ENCODE assay signal across 22 cellular contexts in genomic region chrX:153628665-153629064, GRCh38. TPM values are rescaled to one million over a fixed set of nuclear protein-coding genes. Genes with fewer than 3 reads are reported as not detected.
A peak's percentile ranks its signal among the peaks of the same experiment; 100 is the strongest.
DNase-seq lines count a peak whose midpoint lies in the region; ATAC-seq and TF ChIP-seq lines count a peak whose summit lies in the region.
"Had no signal": no experiment of that assay in that cellular context is flagged by ENCODE, and none has a peak within 500 bp of the region (broad histone marks: within the 10 kb centered on the region; RNA-seq: fewer than 3 reads in every experiment).

No MANE protein-coding gene starts in this region.

- no peak overlapping the region for H3K27ac Mint-ChIP-seq in CD14-positive monocyte
- no peak overlapping the region for H3K27ac Mint-ChIP-seq in chondrocyte (ENCODE audit: unreplicated experiment)
- H3K27ac Mint-ChIP-seq: CD4-positive, alpha-beta memory T cell had no signal

- H3K4me1 Mint-ChIP-seq in CD14-positive monocyte (no peaks in the 10 kb centered on the region), chondrocyte (ENCODE audit: low read depth) (peaks cover 4% of the 10 kb centered on the region)
- H3K4me1 Mint-ChIP-seq: CD4-positive, alpha-beta memory T cell had no signal

- no peaks in the 10 kb centered on the region for H3K9me3 ChIP-seq in right lobe of liver
- H3K9me3 ChIP-seq: Caco-2 had no signal

- H3K9me3 Mint-ChIP-seq in CD14-positive monocyte (peaks cover 0 to 21% (median 10%) of the 10 kb centered on the region in 7 donors), chondrocyte (ENCODE audit: low read depth) (peaks cover 12% of the 10 kb centered on the region)

- DNase-seq in CD14-positive monocyte (ENCODE audit: low spot score) (peak; percentile 14), chondrocyte (ENCODE audit: low spot score) (peak; percentile 77), right lobe of liver (peak in 2 of 3 donors; percentile 16 to 54), sciatic nerve (ENCODE audit: low spot score) (peak; percentile 36), NCI-H446 treated with DMSO at 0.1 percent for 48 hours (lab: John Stamatoyannopoulos, UW) (no peak)
- DNase-seq in stimulated activated CD8-positive, alpha-beta memory T cell treated with anti-CD3 and anti-CD28 coated beads, Interleukin-4, amount 100 ng/mL, for 48 hours: no peak
- DNase-seq: Caco-2; CD4-positive, alpha-beta memory T cell; DMS 273 treated with DMSO at 0.1 percent for 48 hours; DND-41; KBM-7; NCI-H1105; NCI-H2029 treated with DMSO at 0.1 percent for 48 hours; NCI-H2171 treated with DMSO at 0.1 percent for 48 hours; NCI-H526 treated with DMSO at 0.1 percent for 48 hours; OCI-M1; SW 1271 had no signal

- TF ChIP-seq POLR2A in right lobe of liver (IDR thresholded peaks at IDR 0.05): no peak

- TF ChIP-seq CTCF in CD14-positive monocyte (IDR thresholded peaks at IDR 0.05) (no peak), chondrocyte (IDR thresholded peaks at IDR 0.05) (no peak), right lobe of liver (IDR thresholded peaks at IDR 0.05) (no peak)

- H3K4me1 ChIP-seq in right lobe of liver: peaks cover 0 to 10% (median 0%) of the 10 kb centered on the region in 4 donors
- H3K4me1 ChIP-seq: Caco-2 had no signal

- intact Hi-C loops in CD14-positive monocyte (cut with micrococcal nuclease): no loop called here
- intact Hi-C loops in right lobe of liver (cut with DNase I): no loop called here
- intact Hi-C loops in sciatic nerve (cut with DNase I): no loop called here

- H3K27ac ChIP-seq in right lobe of liver: no peak overlapping the region
- H3K27ac ChIP-seq: HL-60 had no signal

- peaks cover 0 to 6% (median 4%) of the 10 kb centered on the region in 3 donors for H3K27me3 Mint-ChIP-seq in CD14-positive monocyte (ENCODE audit: low read depth in 3 of 3)
- H3K27me3 Mint-ChIP-seq in chondrocyte (ENCODE audit: low read depth): no peaks in the 10 kb centered on the region

- H3K4me3 Mint-ChIP-seq in CD14-positive monocyte (no peak overlapping the region), chondrocyte (ENCODE audit: unreplicated experiment) (no peak overlapping the region)
- H3K4me3 Mint-ChIP-seq: CD4-positive, alpha-beta memory T cell had no signal

- H3K36me3 Mint-ChIP-seq in CD14-positive monocyte: no peaks in the 10 kb centered on the region
- peaks cover 2% of the 10 kb centered on the region for H3K36me3 Mint-ChIP-seq in chondrocyte (ENCODE audit: low read depth)
- H3K36me3 Mint-ChIP-seq: CD4-positive, alpha-beta memory T cell had no signal

- H3K36me3 ChIP-seq in right lobe of liver: no peaks in the 10 kb centered on the region

- no peaks in the 10 kb centered on the region for H3K27me3 ChIP-seq in right lobe of liver

- peak in 1 of 4 donors; percentile 2 for ATAC-seq in right lobe of liver
- ATAC-seq in sciatic nerve: no peak
- no peak for ATAC-seq in HG03342 (IDR thresholded peaks at IDR 0.05; ENCODE audit: unreplicated experiment)
- ATAC-seq: GM12878, Right ventricle myocardium inferior had no signal

- H3K4me3 ChIP-seq in right lobe of liver: no peak overlapping the region
- H3K4me3 ChIP-seq: GM12878 had no signal

- WGBS in right lobe of liver (ENCODE audit: insufficient coverage, low coverage, low lambda C conversion rate, missing lambda C conversion rate): no CpG with 5 or more reads among the region's 12 CpGs

RNA-seq across cellular contexts. Expression of gene DUSP9, which starts 18.3 kb away (rescaled TPM):
- not detected for polyA plus RNA-seq in CD14-positive monocyte
- total RNA-seq in chondrocyte: 0.13 to 0.77 TPM in 2 of 3 replicates, not detected in the other
- 1 to 10 TPM in 2 of 6 experiments, under 1 TPM in 4; 0.33 to 3.9 (median 0.69) TPM for total RNA-seq in right lobe of liver
- total RNA-seq in sciatic nerve: 0.13 TPM
- total RNA-seq: CD4-positive, alpha-beta memory T cell; HT-29 had no signal
- polyA plus RNA-seq: CD4-positive, alpha-beta memory T cell; GM12878 had no signal

RNA-seq across cellular contexts. Expression of gene CCNQ, which starts 29.7 kb away (rescaled TPM):
- 10 to 100 TPM; 29.3 to 35.6 TPM for polyA plus RNA-seq in CD14-positive monocyte
- 17.2 to 21.9 TPM (median 17.7 TPM) in 3 replicates for total RNA-seq in chondrocyte
- 10 to 100 TPM in 2 of 6 experiments, 1 to 10 TPM in 4; 5.6 to 14.0 (median 7.5) TPM for total RNA-seq in right lobe of liver
- 11.9 TPM for total RNA-seq in sciatic nerve

RNA-seq across cellular contexts. Expression of gene PNCK, which starts 44.9 kb away (rescaled TPM):
- polyA plus RNA-seq in CD14-positive monocyte: not detected
- 3.2 to 3.8 TPM (median 3.5 TPM) in 3 replicates for total RNA-seq in chondrocyte
- total RNA-seq in right lobe of liver: under 1 TPM in 1 of 6 experiments, not detected in 5; 0.86 TPM
- 1.6 TPM for total RNA-seq in sciatic nerve
- total RNA-seq: Caco-2; CD4-positive, alpha-beta memory T cell had no signal
- polyA plus RNA-seq: CD4-positive, alpha-beta memory T cell had no signal

RNA-seq across cellular contexts. Expression of gene SLC6A8, which starts 59.1 kb away (rescaled TPM):
- under 1 TPM; 0.23 to 0.85 TPM for polyA plus RNA-seq in CD14-positive monocyte
- total RNA-seq in chondrocyte (47.6 to 71.1 TPM (median 70.6 TPM) in 3 replicates), right lobe of liver (1 to 10 TPM; 1.6 to 9.2 (median 2.9) TPM), sciatic nerve (23.2 TPM)

Comparison
In these comparisons a context has a peak if more than half of its experiments do, and no peak if none do; other contexts are left out.
1. DNase-seq: peak in CD14-positive monocyte (single experiment), chondrocyte (single experiment), right lobe of liver (2 of 3) and sciatic nerve (single experiment); none in NCI-H446 treated with DMSO at 0.1 percent for 48 hours (single experiment) and stimulated activated CD8-positive, alpha-beta memory T cell treated with anti-CD3 and anti-CD28 coated beads, Interleukin-4, amount 100 ng/mL, for 48 hours (single experiment).